ENCODE assay signal across 15 cellular contexts in genomic region chr20:8152183-8152582, GRCh38. TPM values are rescaled to one million over a fixed set of nuclear protein-coding genes. Genes with fewer than 3 reads are reported as not detected.
DNase-seq lines count a peak whose midpoint lies in the region; FAIRE-seq and TF ChIP-seq lines count a peak whose summit lies in the region.
"Had no signal": no experiment of that assay in that cellular context is flagged by ENCODE, and none has a peak within 500 bp of the region (broad histone marks: within the 10 kb centered on the region; RNA-seq: fewer than 3 reads in every experiment).

No MANE protein-coding gene starts in this region.

- no peak overlapping the region for H3K27ac ChIP-seq in HEK293 (ENCODE audit: extremely low read depth, low read depth, low read length)
- H3K27ac ChIP-seq in astrocyte (ENCODE audit: low read depth, low read length), result no peak overlapping the region

- FAIRE-seq in astrocyte (lab: Jason Lieb, UNC), result peak; percentile 39
- FAIRE-seq: H1, K562 had no signal

- no peaks in the 10 kb centered on the region for H3K27me3 Mint-ChIP-seq in astrocyte (ENCODE audit: low read depth, unreplicated experiment)
- no peaks in the 10 kb centered on the region for H3K27me3 Mint-ChIP-seq in activated naive CD8-positive, alpha-beta T cell treated with anti-CD3 and anti-CD28 coated beads for 36 hours

- peaks cover 27% of the 10 kb centered on the region for H3K4me1 ChIP-seq in HEK293 (ENCODE audit: control insufficient read depth, insufficient read depth, low read length)
- peaks cover 31% of the 10 kb centered on the region for H3K4me1 ChIP-seq in astrocyte (ENCODE audit: insufficient read depth, low read length)

- CTCF ChIA-PET in HEK293 (lab: Yijun Ruan, JAX), result interaction anchor here (1.2 kb wide), 1 partner anchor 20 kb away, joined by 3 read pairs; the partner anchor contains the start of gene PLCB1

- H3K9ac ChIP-seq in astrocyte (ENCODE audit: low read length), result no peak overlapping the region

- H3K27ac Mint-ChIP-seq in astrocyte (ENCODE audit: unreplicated experiment), result no peak overlapping the region
- no peak overlapping the region for H3K27ac Mint-ChIP-seq in activated naive CD8-positive, alpha-beta T cell treated with anti-CD3 and anti-CD28 coated beads for 36 hours

- H3K9me3 ChIP-seq in HEK293 (ENCODE audit: control insufficient read depth, insufficient read depth, low read depth, low read length) (no peaks in the 10 kb centered on the region), astrocyte (ENCODE audit: insufficient read depth, low read depth, low read length) (no peaks in the 10 kb centered on the region)
- H3K9me3 ChIP-seq: esophagus squamous epithelium had no signal

- no peak overlapping the region for H3K4me3 ChIP-seq in AG09309 (ENCODE audit: control insufficient read depth, low read depth, low read length)
- no peak overlapping the region for H3K4me3 ChIP-seq in HEK293 (ENCODE audit: low read depth, low read length)
- H3K4me3 ChIP-seq in astrocyte (ENCODE audit: insufficient read depth, low read depth, low read length), result no peak overlapping the region
- H3K4me3 ChIP-seq: esophagus squamous epithelium, K562 had no signal

- no peak overlapping the region for H2AFZ ChIP-seq in astrocyte (ENCODE audit: low read depth, low read length)

- H3K36me3 Mint-ChIP-seq in astrocyte (ENCODE audit: low read depth, unreplicated experiment), result peaks cover 1% of the 10 kb centered on the region
- no peaks in the 10 kb centered on the region for H3K36me3 Mint-ChIP-seq in activated naive CD8-positive, alpha-beta T cell treated with anti-CD3 and anti-CD28 coated beads for 36 hours
- H3K36me3 Mint-ChIP-seq: CD8-positive, alpha-beta T cell had no signal

- H4K20me1 ChIP-seq in astrocyte (ENCODE audit: insufficient read depth, low read length), result no peaks in the 10 kb centered on the region

- H3K4me3 Mint-ChIP-seq in astrocyte (ENCODE audit: unreplicated experiment), result no peak overlapping the region
- H3K4me3 Mint-ChIP-seq in activated naive CD8-positive, alpha-beta T cell treated with anti-CD3 and anti-CD28 coated beads for 36 hours, result no peak overlapping the region
- H3K4me3 Mint-ChIP-seq: CD8-positive, alpha-beta T cell had no signal

- TF ChIP-seq CTCF in AG09309 (IDR thresholded peaks at IDR 0.05; ENCODE audit: control insufficient read depth, insufficient read depth, low read depth, low read length, missing control alignments) (no peak), HEK293 (tag by site-specific recombination; IDR thresholded peaks at IDR 0.05) (no peak), astrocyte (IDR thresholded peaks at IDR 0.05; ENCODE audit: insufficient read depth, low read depth, low read length) (no peak)

- H3K4me2 ChIP-seq in astrocyte (ENCODE audit: low read length), result no peak overlapping the region

- H3K36me3 ChIP-seq in HEK293 (ENCODE audit: control insufficient read depth in 2 of 2, insufficient read depth in 1 of 2, low read length in 2 of 2) (no peaks in the 10 kb centered on the region), astrocyte (ENCODE audit: insufficient read depth, low read length) (no peaks in the 10 kb centered on the region)
- H3K36me3 ChIP-seq: esophagus squamous epithelium had no signal

- H3K79me2 ChIP-seq in astrocyte (ENCODE audit: insufficient read depth, low read length), result no peaks in the 10 kb centered on the region

- peak; percentile 8 for DNase-seq in AG09309 (ENCODE audit: low read depth)
- peak; percentile 75 for DNase-seq in astrocyte (ENCODE audit: low read depth)
- peak; percentile 72 for DNase-seq in iris pigment epithelial cell (ENCODE audit: low read depth)
- no peak for DNase-seq in stimulated activated CD4-positive, alpha-beta T cell treated with anti-CD3 and anti-CD28 coated beads, Interleukin-15, amount 100 ng/mL, for 24 hours
- DNase-seq in NCI-H1048 (lab: John Stamatoyannopoulos, UW), result no peak
- DNase-seq in stimulated activated CD4-positive, alpha-beta T cell treated with anti-CD3 and anti-CD28 coated beads, Interleukin-12 subunit alpha, Interleukin-12 subunit beta, amount 100 ng/mL, for 4 hours, result no peak
- no peak for DNase-seq in activated naive CD8-positive, alpha-beta T cell treated with anti-CD3 and anti-CD28 coated beads for 36 hours
- DNase-seq: activated T-cell treated with anti-CD3 and anti-CD28 coated beads, Interleukin-2, amount 50 U/mL, for 72 hours; CD8-positive, alpha-beta T cell; esophagus squamous epithelium; left colon; NCI-H510A had no signal

- H3K9me3 Mint-ChIP-seq in astrocyte (ENCODE audit: unreplicated experiment), result no peaks in the 10 kb centered on the region
- no peaks in the 10 kb centered on the region for H3K9me3 Mint-ChIP-seq in activated naive CD8-positive, alpha-beta T cell treated with anti-CD3 and anti-CD28 coated beads for 36 hours
- H3K9me3 Mint-ChIP-seq: CD8-positive, alpha-beta T cell had no signal

- POLR2A ChIA-PET in HEK293 (lab: Yijun Ruan, JAX), result no interaction called here

- H3K27me3 ChIP-seq in astrocyte (ENCODE audit: insufficient read depth, low read length), result peaks cover 2% of the 10 kb centered on the region
- H3K27me3 ChIP-seq: esophagus squamous epithelium had no signal

- peaks cover 46% of the 10 kb centered on the region for H3K4me1 Mint-ChIP-seq in astrocyte (ENCODE audit: low read depth, unreplicated experiment)
- peaks cover 45% of the 10 kb centered on the region for H3K4me1 Mint-ChIP-seq in activated naive CD8-positive, alpha-beta T cell treated with anti-CD3 and anti-CD28 coated beads for 36 hours

TF ChIP-seq in HEK293, 187 proteins besides CTCF, POLR2A, EP300 and RAD21:
- no peak for TF ChIP-seq ZNF423 (tag by site-specific recombination; IDR thresholded peaks at IDR 0.05)
- TF ChIP-seq ZNF473 (tag by site-specific recombination; IDR thresholded peaks at IDR 0.05), result no peak
- TF ChIP-seq, protein P1, sequence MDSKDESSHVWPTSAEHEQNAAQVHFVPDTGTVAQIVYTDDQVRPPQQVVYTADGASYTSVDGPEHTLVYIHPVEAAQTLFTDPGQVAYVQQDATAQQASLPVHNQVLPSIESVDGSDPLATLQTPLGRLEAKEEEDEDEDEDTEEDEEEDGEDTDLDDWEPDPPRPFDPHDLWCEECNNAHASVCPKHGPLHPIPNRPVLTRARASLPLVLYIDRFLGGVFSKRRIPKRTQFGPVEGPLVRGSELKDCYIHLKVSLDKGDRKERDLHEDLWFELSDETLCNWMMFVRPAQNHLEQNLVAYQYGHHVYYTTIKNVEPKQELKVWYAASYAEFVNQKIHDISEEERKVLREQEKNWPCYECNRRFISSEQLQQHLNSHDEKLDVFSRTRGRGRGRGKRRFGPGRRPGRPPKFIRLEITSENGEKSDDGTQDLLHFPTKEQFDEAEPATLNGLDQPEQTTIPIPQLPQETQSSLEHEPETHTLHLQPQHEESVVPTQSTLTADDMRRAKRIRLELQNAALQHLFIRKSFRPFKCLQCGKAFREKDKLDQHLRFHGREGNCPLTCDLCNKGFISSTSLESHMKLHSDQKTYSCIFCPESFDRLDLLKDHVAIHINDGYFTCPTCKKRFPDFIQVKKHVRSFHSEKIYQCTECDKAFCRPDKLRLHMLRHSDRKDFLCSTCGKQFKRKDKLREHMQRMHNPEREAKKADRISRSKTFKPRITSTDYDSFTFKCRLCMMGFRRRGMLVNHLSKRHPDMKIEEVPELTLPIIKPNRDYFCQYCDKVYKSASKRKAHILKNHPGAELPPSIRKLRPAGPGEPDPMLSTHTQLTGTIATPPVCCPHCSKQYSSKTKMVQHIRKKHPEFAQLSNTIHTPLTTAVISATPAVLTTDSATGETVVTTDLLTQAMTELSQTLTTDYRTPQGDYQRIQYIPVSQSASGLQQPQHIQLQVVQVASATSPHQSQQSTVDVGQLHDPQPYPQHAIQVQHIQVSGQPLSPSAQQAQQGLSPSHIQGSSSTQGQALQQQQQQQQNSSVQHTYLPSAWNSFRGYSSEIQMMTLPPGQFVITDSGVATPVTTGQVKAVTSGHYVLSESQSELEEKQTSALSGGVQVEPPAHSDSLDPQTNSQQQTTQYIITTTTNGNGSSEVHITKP (tag by site-specific recombination; IDR thresholded peaks at IDR 0.05), result peak; percentile 56
- TF ChIP-seq ZNF549 (tag by site-specific recombination; IDR thresholded peaks at IDR 0.05), result no peak
- no peak for TF ChIP-seq ZNF398 (tag by site-specific recombination; IDR thresholded peaks at IDR 0.05)
- TF ChIP-seq ZNF624 (tag by site-specific recombination; IDR thresholded peaks at IDR 0.05), result no peak
- no peak for TF ChIP-seq ZBTB1 (tag by site-specific recombination; IDR thresholded peaks at IDR 0.05)

RNA-seq across cellular contexts. Expression of gene PLCB1, which starts 20.1 kb away (rescaled TPM):
- total RNA-seq in astrocyte, result 10.7 and 11.0 TPM in 2 replicates
- total RNA-seq in activated naive CD8-positive, alpha-beta T cell treated with anti-CD3 and anti-CD28 coated beads for 36 hours, result 1 to 10 TPM; 2.2 to 2.8 TPM

Comparison
In these comparisons a context has a peak if more than half of its experiments do, and no peak if none do; other contexts are left out.
1. DNase-seq: peak in AG09309 (single experiment), astrocyte (single experiment) and iris pigment epithelial cell (single experiment); none in stimulated activated CD4-positive, alpha-beta T cell treated with anti-CD3 and anti-CD28 coated beads, Interleukin-15, amount 100 ng/mL, for 24 hours (single experiment), NCI-H1048 (single experiment), stimulated activated CD4-positive, alpha-beta T cell treated with anti-CD3 and anti-CD28 coated beads, Interleukin-12 subunit alpha, Interleukin-12 subunit beta, amount 100 ng/mL, for 4 hours (single experiment) and activated naive CD8-positive, alpha-beta T cell treated with anti-CD3 and anti-CD28 coated beads for 36 hours (single experiment).